ENCODE assay signal across 12 cellular contexts in genomic region chr2:164456599-164456998, GRCh38.
A peak's percentile ranks its signal among the peaks of the same experiment; 100 is the strongest.
DNase-seq lines count a peak whose midpoint lies in the region; ATAC-seq and TF ChIP-seq lines count a peak whose summit lies in the region.
"Had no signal": no experiment of that assay in that cellular context is flagged by ENCODE, and none has a peak within 500 bp of the region (broad histone marks: within the 10 kb centered on the region; RNA-seq: fewer than 3 reads in every experiment).

No MANE protein-coding gene starts in this region.

- H3K4me1 ChIP-seq in A673 (ENCODE audit: insufficient read depth, low read length, poor library complexity, severe bottlenecking) (peaks cover 4% of the 10 kb centered on the region), OCI-LY7 (ENCODE audit: insufficient read depth, low read length, poor library complexity, severe bottlenecking) (no peaks in the 10 kb centered on the region), heart right ventricle (no peaks in the 10 kb centered on the region), endodermal cell (ENCODE audit: control insufficient read depth, insufficient read depth, low read length) (peaks cover 1% of the 10 kb centered on the region)
- H3K4me1 ChIP-seq: foreskin keratinocyte had no signal

- in situ Hi-C loops in astrocyte of the spinal cord (cut with HindIII; ENCODE audit: low sequenced_read_pairs): no loop called here

- H3K36me3 ChIP-seq in A673 (ENCODE audit: insufficient read depth, low read length, poor library complexity, severe bottlenecking) (no peaks in the 10 kb centered on the region), OCI-LY7 (ENCODE audit: insufficient read depth, low read length) (no peaks in the 10 kb centered on the region), heart right ventricle (no peaks in the 10 kb centered on the region), endodermal cell (ENCODE audit: control insufficient read depth, insufficient read depth, low read length) (no peaks in the 10 kb centered on the region)

- H3K4me3 ChIP-seq in A673 (ENCODE audit: low read depth, low read length, poor library complexity, severe bottlenecking): no peak overlapping the region
- H3K4me3 ChIP-seq in Jurkat, Clone E6-1 (ENCODE audit: low read length): no peak overlapping the region
- H3K4me3 ChIP-seq in astrocyte of the spinal cord (ENCODE audit: low read depth, low read length): no peak overlapping the region
- H3K4me3 ChIP-seq in OCI-LY7 (ENCODE audit: low read depth, low read length, poor library complexity, severe bottlenecking): no peak overlapping the region
- no peak overlapping the region for H3K4me3 ChIP-seq in heart right ventricle
- H3K4me3 ChIP-seq in endodermal cell (ENCODE audit: low read length): no peak overlapping the region

- CTCF ChIA-PET in A673 (lab: Charles Lee) (no interaction called here), OCI-LY7 (lab: Charles Lee; ENCODE audit: unreplicated experiment) (no interaction called here)

- H3K27me3 ChIP-seq in A673 (replicated peaks; ENCODE audit: insufficient read depth, low read depth, low read length, poor library complexity): peaks cover 20% of the 10 kb centered on the region
- peaks cover 0 to 3% (median 0%) of the 10 kb centered on the region in 7 donors for H3K27me3 ChIP-seq in heart right ventricle
- no peaks in the 10 kb centered on the region for H3K27me3 ChIP-seq in endodermal cell (ENCODE audit: control insufficient read depth, insufficient read depth, low read length, poor library complexity, severe bottlenecking)

- no peaks in the 10 kb centered on the region for H3K9me3 Mint-ChIP-seq in endodermal cell
- H3K9me3 Mint-ChIP-seq: activated B cell treated with CpG ODN at 0.5 μM for 24 hours; stimulated activated naive CD8-positive, alpha-beta T cell treated with anti-CD3 and anti-CD28 coated beads, Interleukin-15, Interleukin-2, amounts not matched to agents 100 ng/mL and 50 ng/mL, for 24 hours had no signal

- BruUV-seq in A673 (replicated peaks; lab: Mats Ljungman, UMichigan): no TSS peak
- BruUV-seq in OCI-LY7 (replicated peaks; lab: Mats Ljungman, UMichigan): no TSS peak

- no peaks in the 10 kb centered on the region for H3K36me3 Mint-ChIP-seq in endodermal cell (ENCODE audit: low read depth)

- no peaks in the 10 kb centered on the region for H3K79me2 ChIP-seq in OCI-LY7 (ENCODE audit: insufficient read depth, low read depth, low read length)

- TF ChIP-seq CTCF in A673 (conservative IDR thresholded peaks at IDR 0.05; ENCODE audit: low read depth, low read length) (no peak), astrocyte of the spinal cord (IDR thresholded peaks at IDR 0.05; ENCODE audit: low read depth, low read length) (no peak), OCI-LY7 (conservative IDR thresholded peaks at IDR 0.05; ENCODE audit: low read length) (no peak), heart right ventricle (IDR thresholded peaks at IDR 0.05) (no peak), endodermal cell (conservative IDR thresholded peaks at IDR 0.05) (no peak)

- no peaks in the 10 kb centered on the region for H3K9me2 ChIP-seq in OCI-LY7 (ENCODE audit: insufficient read depth, low read length)

- POLR2A ChIA-PET in A673 (lab: Charles Lee; ENCODE audit: low non-redundant PET): no interaction called here
- POLR2A ChIA-PET in OCI-LY7 (lab: Charles Lee): no interaction called here

- no peak overlapping the region for H3K27ac Mint-ChIP-seq in endodermal cell
- H3K27ac Mint-ChIP-seq: activated B cell treated with CpG ODN at 0.5 μM for 24 hours; stimulated activated naive CD8-positive, alpha-beta T cell treated with anti-CD3 and anti-CD28 coated beads, Interleukin-15, Interleukin-2, amounts not matched to agents 100 ng/mL and 50 ng/mL, for 24 hours had no signal

- intact Hi-C loops in A673 (cut with micrococcal nuclease; ENCODE audit: unreplicated experiment) (no loop called here), OCI-LY7 (cut with micrococcal nuclease; ENCODE audit: unreplicated experiment) (no loop called here), heart right ventricle (cut with DNase I) (no loop called here)

- no peak overlapping the region for H3K9ac ChIP-seq in endodermal cell (ENCODE audit: extremely low read depth, low read length, poor library complexity, severe bottlenecking)

- no peak overlapping the region for H3K4me2 ChIP-seq in OCI-LY7 (ENCODE audit: low read length)

- no peak overlapping the region for H3K4me3 Mint-ChIP-seq in endodermal cell
- H3K4me3 Mint-ChIP-seq: activated B cell treated with CpG ODN at 0.5 μM for 24 hours; stimulated activated naive CD8-positive, alpha-beta T cell treated with anti-CD3 and anti-CD28 coated beads, Interleukin-15, Interleukin-2, amounts not matched to agents 100 ng/mL and 50 ng/mL, for 24 hours had no signal

- WGBS in heart right ventricle, 2 donors: 27 to 31% methylated on average over 3 of the region's 3 CpGs
- WGBS in endodermal cell (ENCODE audit: insufficient coverage in 1 of 2, insufficient read length in 1 of 2), 2 experiments: 78 to 81% methylated on average over 2 to 3 of the region's 3 CpGs

- no peak overlapping the region for H2AFZ ChIP-seq in OCI-LY7 (ENCODE audit: low read length)

- peaks cover 45% of the 10 kb centered on the region for H3K4me1 Mint-ChIP-seq in endodermal cell
- H3K4me1 Mint-ChIP-seq: activated B cell treated with CpG ODN at 0.5 μM for 24 hours had no signal

- no peaks in the 10 kb centered on the region for H3K9me3 ChIP-seq in A673 (ENCODE audit: low read depth, low read length, poor library complexity, severe bottlenecking)
- no peaks in the 10 kb centered on the region for H3K9me3 ChIP-seq in OCI-LY7 (ENCODE audit: low read length)
- H3K9me3 ChIP-seq in heart right ventricle: no peaks in the 10 kb centered on the region
- H3K9me3 ChIP-seq in endodermal cell (ENCODE audit: control insufficient read depth, low read length): no peaks in the 10 kb centered on the region

- no peaks in the 10 kb centered on the region for H3K27me3 Mint-ChIP-seq in endodermal cell (ENCODE audit: insufficient read depth)
- H3K27me3 Mint-ChIP-seq: activated B cell treated with CpG ODN at 0.5 μM for 24 hours; stimulated activated naive CD8-positive, alpha-beta T cell treated with anti-CD3 and anti-CD28 coated beads, Interleukin-15, Interleukin-2, amounts not matched to agents 100 ng/mL and 50 ng/mL, for 24 hours had no signal

- no peak overlapping the region for H3K27ac ChIP-seq in A673 (ENCODE audit: low read depth, low read length, poor library complexity, severe bottlenecking)
- H3K27ac ChIP-seq in OCI-LY7 (ENCODE audit: low read depth, low read length, poor library complexity, severe bottlenecking): no peak overlapping the region
- no peak overlapping the region for H3K27ac ChIP-seq in heart right ventricle
- no peak overlapping the region for H3K27ac ChIP-seq in endodermal cell (ENCODE audit: low read depth, low read length)
- H3K27ac ChIP-seq: foreskin keratinocyte had no signal

- DNase-seq in A673 (ENCODE audit: low spot score): peak; percentile 36
- DNase-seq in Jurkat, Clone E6-1 (ENCODE audit: low read depth, low spot score): peak; percentile 51
- DNase-seq in NCI-H2171 treated with DMSO at 0.1 percent for 48 hours (lab: John Stamatoyannopoulos, UW): peak; percentile 78
- peak; percentile 57 for DNase-seq in astrocyte of the spinal cord (ENCODE audit: low read depth, low spot score)
- no peak for DNase-seq in OCI-LY7 (ENCODE audit: low spot score)
- no peak for DNase-seq in heart right ventricle
- DNase-seq in endodermal cell: no peak
- DNase-seq in kidney glomerular epithelial cell (lab: John Stamatoyannopoulos, UW): no peak
- DNase-seq: activated B cell treated with CpG ODN at 0.5 μM for 24 hours, activated T-cell treated with anti-CD3 and anti-CD28 coated beads for 4 hours, foreskin keratinocyte had no signal

- no peak for ATAC-seq in heart right ventricle

- H4K20me1 ChIP-seq in OCI-LY7 (ENCODE audit: insufficient read depth, low read length): no peaks in the 10 kb centered on the region

Comparison
In these comparisons a context has a peak if more than half of its experiments do, and no peak if none do; other contexts are left out.
1. DNase-seq: peak in A673 (single experiment), Jurkat, Clone E6-1 (single experiment), NCI-H2171 treated with DMSO at 0.1 percent for 48 hours (single experiment) and astrocyte of the spinal cord (single experiment); none in OCI-LY7 (single experiment), heart right ventricle (0 of 2), endodermal cell (single experiment) and kidney glomerular epithelial cell (single experiment).